1 cellular context compared by ENCODE assay signal in genomic region chr4:61541474-61541873, GRCh38.
TF ChIP-seq lines count a peak whose summit lies in the region.

No MANE protein-coding gene starts in this region.

TF ChIP-seq in liver, 16 proteins besides CTCF, POLR2A, EP300 and RAD21 (continued from another document):
- TF ChIP-seq HNF4A (conservative IDR thresholded peaks at IDR 0.05) (no peak), NR2F2 (IDR thresholded peaks at IDR 0.05) (no peak), ZBTB33 (IDR thresholded peaks at IDR 0.05) (no peak), GABPA (IDR thresholded peaks at IDR 0.05 in 1 of 2, conservative IDR thresholded peaks at IDR 0.05 in 1 of 2) (no peak), FOXA1 (IDR thresholded peaks at IDR 0.05) (no peak), TAF1 (conservative IDR thresholded peaks at IDR 0.05) (no peak)
